In the genomic region with DNA sequence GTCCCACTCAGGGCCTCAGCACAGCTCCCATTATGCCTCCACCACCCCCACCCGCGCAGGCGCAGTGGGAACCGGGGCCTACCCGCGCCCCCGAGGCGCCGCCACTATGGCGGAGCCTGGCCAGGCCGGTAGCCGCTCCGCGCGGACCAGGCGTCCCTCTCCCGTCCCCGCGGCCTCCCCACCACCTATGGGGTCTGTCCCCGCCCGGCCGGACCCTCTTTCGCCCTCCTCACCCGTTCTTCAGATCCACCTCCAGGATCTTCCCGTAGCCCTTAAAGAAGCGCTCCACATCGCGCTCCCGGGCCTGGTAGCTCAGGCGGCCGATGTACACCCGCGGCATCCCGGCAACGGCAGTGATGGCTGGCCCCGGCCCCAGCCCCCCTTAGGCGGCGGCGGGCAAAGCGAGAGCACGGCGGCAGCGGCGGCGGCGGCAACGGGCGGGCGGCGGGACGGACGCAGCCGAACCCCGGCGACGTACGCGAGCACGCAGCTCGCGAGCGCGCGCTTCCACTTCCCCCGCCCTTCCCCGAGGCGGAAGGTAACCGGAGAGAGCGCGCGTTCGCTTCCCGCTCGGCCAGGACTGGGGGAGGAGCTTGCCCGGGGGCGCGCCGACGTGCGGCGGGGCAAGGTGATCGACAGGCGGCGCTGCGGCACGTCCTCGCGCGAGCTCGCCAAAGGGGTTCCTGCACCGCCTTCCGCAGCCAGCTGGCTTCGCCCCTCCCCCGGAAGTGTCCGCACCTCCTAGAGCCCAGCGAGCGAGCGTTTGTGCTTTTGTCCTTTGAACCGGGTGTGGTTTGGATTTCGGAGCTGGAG, we compare ENCODE assay signal across 1 cellular context.
TF ChIP-seq lines count a peak whose summit lies in the region.

A gene (minus strand): TSS at position 488 of the 813 bp plus-strand sequence. CDS start 148 bp downstream, at position 340.

TF ChIP-seq in K562, 482 proteins besides CTCF, POLR2A, EP300 and RAD21 (continued from another document and continues in another):
- TF ChIP-seq FOXJ2 (tag; IDR thresholded peaks at IDR 0.05) (peak; percentile 86), SETDB1 (IDR thresholded peaks at IDR 0.05; ENCODE audit: low read length) (peak; percentile 97), RAD51 (IDR thresholded peaks at IDR 0.05; ENCODE audit: borderline replicate concordance, low read depth) (peak; percentile 24; the same call in 1 of the 2 replicates), ZNF778 (CRISPR knock-in tag; IDR thresholded peaks at IDR 0.05) (no peak), ZNF41 (CRISPR knock-in tag; conservative IDR thresholded peaks at IDR 0.05) (no peak), RFX7 (CRISPR knock-in tag; IDR thresholded peaks at IDR 0.05) (no peak), PHB2 (IDR thresholded peaks at IDR 0.05; ENCODE audit: low read depth) (no peak), NONO (IDR thresholded peaks at IDR 0.05; ENCODE audit: low read depth in 2 of 2, low read length in 1 of 2) (peak; percentile 55 to 79), RFX5 (IDR thresholded peaks at IDR 0.05; ENCODE audit: low read depth, low read length) (no peak), SMAD4 (CRISPR knock-in tag; conservative IDR thresholded peaks at IDR 0.05) (peak; percentile 78), ATF7 (IDR thresholded peaks at IDR 0.05) (peak; percentile 92), ZC3H4 (CRISPR knock-in tag; IDR thresholded peaks at IDR 0.05; ENCODE audit: borderline replicate concordance) (0 out of 2 replicates have a peak, but pooled peaks have one; percentile 54), ZKSCAN3 (CRISPR knock-in tag; IDR thresholded peaks at IDR 0.05) (no peak), BCL6 (CRISPR knock-in tag; IDR thresholded peaks at IDR 0.05) (no peak), RCOR1 (IDR thresholded peaks at IDR 0.05; ENCODE audit: borderline replicate concordance in 1 of 2, low read depth in 2 of 2, low read length in 2 of 2) (peak in 1 of 2 experiments; percentile 89; a peak in 2 of 4 replicates), ZKSCAN8 (CRISPR knock-in tag; IDR thresholded peaks at IDR 0.05) (no peak), ZBTB17 (CRISPR knock-in tag; IDR thresholded peaks at IDR 0.05) (peak; percentile 61), ZNF143 (CRISPR knock-in tag; IDR thresholded peaks at IDR 0.05) (no peak), PURB (CRISPR knock-in tag; IDR thresholded peaks at IDR 0.05; ENCODE audit: low read depth) (no peak), ZNF551 (CRISPR knock-in tag; IDR thresholded peaks at IDR 0.05) (no peak), SMC3 (conservative IDR thresholded peaks at IDR 0.05; ENCODE audit: insufficient read depth, low read depth, low read length) (peak; percentile 38; the same call in 1 of the 2 replicates), KDM5B (IDR thresholded peaks at IDR 0.05; ENCODE audit: insufficient replicate concordance, low read depth, low read length) (peak; percentile 77), CBFB (CRISPR knock-in tag; IDR thresholded peaks at IDR 0.05) (no peak), BMI1 (IDR thresholded peaks at IDR 0.05; ENCODE audit: low read length) (no peak; the same call in 1 of the 2 replicates), TBL1XR1 (IDR thresholded peaks at IDR 0.05; ENCODE audit: low read length in 2 of 2) (peak in 1 of 2 experiments; percentile 68; a peak in 3 of 4 replicates), CTBP1 (IDR thresholded peaks at IDR 0.05; ENCODE audit: borderline replicate concordance) (peak; percentile 98), BRCA1 (IDR thresholded peaks at IDR 0.05) (no peak), BRCA1 (CRISPR knock-in tag; IDR thresholded peaks at IDR 0.05) (0 out of 2 replicates have a peak, but pooled peaks have one; percentile 40), CXXC5 (CRISPR knock-in tag; IDR thresholded peaks at IDR 0.05) (peak; percentile 98), EHMT2 (IDR thresholded peaks at IDR 0.05) (no peak), ZNF174 (CRISPR knock-in tag; IDR thresholded peaks at IDR 0.05) (no peak), HIVEP1 (CRISPR knock-in tag; IDR thresholded peaks at IDR 0.05) (no peak; the same call in 1 of the 2 replicates), NR1H2 (CRISPR knock-in tag; IDR thresholded peaks at IDR 0.05) (peak; percentile 93), SRSF3 (IDR thresholded peaks at IDR 0.05; ENCODE audit: insufficient read depth, low read length) (peak; percentile 91; the same call in 1 of the 2 replicates), MAZ (CRISPR knock-in tag; conservative IDR thresholded peaks at IDR 0.05 in 1 of 2, IDR thresholded peaks at IDR 0.05 in 1 of 2) (peak; percentile 91 to 97), SLC30A9 (CRISPR knock-in tag; IDR thresholded peaks at IDR 0.05) (no peak; the same call in 1 of the 2 replicates), THRAP3 (IDR thresholded peaks at IDR 0.05; ENCODE audit: borderline replicate concordance) (no peak), KAT2B (IDR thresholded peaks at IDR 0.05; ENCODE audit: low read depth, low read length) (no peak)
- TF ChIP-seq, protein P1, sequence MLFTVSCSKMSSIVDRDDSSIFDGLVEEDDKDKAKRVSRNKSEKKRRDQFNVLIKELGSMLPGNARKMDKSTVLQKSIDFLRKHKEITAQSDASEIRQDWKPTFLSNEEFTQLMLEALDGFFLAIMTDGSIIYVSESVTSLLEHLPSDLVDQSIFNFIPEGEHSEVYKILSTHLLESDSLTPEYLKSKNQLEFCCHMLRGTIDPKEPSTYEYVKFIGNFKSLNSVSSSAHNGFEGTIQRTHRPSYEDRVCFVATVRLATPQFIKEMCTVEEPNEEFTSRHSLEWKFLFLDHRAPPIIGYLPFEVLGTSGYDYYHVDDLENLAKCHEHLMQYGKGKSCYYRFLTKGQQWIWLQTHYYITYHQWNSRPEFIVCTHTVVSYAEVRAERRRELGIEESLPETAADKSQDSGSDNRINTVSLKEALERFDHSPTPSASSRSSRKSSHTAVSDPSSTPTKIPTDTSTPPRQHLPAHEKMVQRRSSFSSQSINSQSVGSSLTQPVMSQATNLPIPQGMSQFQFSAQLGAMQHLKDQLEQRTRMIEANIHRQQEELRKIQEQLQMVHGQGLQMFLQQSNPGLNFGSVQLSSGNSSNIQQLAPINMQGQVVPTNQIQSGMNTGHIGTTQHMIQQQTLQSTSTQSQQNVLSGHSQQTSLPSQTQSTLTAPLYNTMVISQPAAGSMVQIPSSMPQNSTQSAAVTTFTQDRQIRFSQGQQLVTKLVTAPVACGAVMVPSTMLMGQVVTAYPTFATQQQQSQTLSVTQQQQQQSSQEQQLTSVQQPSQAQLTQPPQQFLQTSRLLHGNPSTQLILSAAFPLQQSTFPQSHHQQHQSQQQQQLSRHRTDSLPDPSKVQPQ (CRISPR knock-in tag; IDR thresholded peaks at IDR 0.05; ENCODE audit: borderline replicate concordance): no peak
- TF ChIP-seq, protein P2, sequence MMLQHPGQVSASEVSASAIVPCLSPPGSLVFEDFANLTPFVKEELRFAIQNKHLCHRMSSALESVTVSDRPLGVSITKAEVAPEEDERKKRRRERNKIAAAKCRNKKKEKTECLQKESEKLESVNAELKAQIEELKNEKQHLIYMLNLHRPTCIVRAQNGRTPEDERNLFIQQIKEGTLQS (IDR thresholded peaks at IDR 0.05): no peak
- TF ChIP-seq, protein P2 (CRISPR knock-in tag; conservative IDR thresholded peaks at IDR 0.05): peak; percentile 32; the same call in 1 of the 2 replicates
- TF ChIP-seq, protein P3, sequence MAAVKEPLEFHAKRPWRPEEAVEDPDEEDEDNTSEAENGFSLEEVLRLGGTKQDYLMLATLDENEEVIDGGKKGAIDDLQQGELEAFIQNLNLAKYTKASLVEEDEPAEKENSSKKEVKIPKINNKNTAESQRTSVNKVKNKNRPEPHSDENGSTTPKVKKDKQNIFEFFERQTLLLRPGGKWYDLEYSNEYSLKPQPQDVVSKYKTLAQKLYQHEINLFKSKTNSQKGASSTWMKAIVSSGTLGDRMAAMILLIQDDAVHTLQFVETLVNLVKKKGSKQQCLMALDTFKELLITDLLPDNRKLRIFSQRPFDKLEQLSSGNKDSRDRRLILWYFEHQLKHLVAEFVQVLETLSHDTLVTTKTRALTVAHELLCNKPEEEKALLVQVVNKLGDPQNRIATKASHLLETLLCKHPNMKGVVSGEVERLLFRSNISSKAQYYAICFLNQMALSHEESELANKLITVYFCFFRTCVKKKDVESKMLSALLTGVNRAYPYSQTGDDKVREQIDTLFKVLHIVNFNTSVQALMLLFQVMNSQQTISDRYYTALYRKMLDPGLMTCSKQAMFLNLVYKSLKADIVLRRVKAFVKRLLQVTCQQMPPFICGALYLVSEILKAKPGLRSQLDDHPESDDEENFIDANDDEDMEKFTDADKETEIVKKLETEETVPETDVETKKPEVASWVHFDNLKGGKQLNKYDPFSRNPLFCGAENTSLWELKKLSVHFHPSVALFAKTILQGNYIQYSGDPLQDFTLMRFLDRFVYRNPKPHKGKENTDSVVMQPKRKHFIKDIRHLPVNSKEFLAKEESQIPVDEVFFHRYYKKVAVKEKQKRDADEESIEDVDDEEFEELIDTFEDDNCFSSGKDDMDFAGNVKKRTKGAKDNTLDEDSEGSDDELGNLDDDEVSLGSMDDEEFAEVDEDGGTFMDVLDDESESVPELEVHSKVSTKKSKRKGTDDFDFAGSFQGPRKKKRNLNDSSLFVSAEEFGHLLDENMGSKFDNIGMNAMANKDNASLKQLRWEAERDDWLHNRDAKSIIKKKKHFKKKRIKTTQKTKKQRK (IDR thresholded peaks at IDR 0.05; ENCODE audit: borderline replicate concordance, low read depth, low read length): no peak
- TF ChIP-seq, protein P4, sequence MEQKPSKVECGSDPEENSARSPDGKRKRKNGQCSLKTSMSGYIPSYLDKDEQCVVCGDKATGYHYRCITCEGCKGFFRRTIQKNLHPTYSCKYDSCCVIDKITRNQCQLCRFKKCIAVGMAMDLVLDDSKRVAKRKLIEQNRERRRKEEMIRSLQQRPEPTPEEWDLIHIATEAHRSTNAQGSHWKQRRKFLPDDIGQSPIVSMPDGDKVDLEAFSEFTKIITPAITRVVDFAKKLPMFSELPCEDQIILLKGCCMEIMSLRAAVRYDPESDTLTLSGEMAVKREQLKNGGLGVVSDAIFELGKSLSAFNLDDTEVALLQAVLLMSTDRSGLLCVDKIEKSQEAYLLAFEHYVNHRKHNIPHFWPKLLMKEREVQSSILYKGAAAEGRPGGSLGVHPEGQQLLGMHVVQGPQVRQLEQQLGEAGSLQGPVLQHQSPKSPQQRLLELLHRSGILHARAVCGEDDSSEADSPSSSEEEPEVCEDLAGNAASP (IDR thresholded peaks at IDR 0.05): no peak
- TF ChIP-seq, protein P5, sequence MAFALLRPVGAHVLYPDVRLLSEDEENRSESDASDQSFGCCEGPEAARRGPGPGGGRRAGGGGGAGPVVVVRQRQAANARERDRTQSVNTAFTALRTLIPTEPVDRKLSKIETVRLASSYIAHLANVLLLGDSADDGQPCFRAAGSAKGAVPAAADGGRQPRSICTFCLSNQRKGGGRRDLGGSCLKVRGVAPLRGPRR (CRISPR knock-in tag; IDR thresholded peaks at IDR 0.05): no peak
- TF ChIP-seq, protein P6, sequence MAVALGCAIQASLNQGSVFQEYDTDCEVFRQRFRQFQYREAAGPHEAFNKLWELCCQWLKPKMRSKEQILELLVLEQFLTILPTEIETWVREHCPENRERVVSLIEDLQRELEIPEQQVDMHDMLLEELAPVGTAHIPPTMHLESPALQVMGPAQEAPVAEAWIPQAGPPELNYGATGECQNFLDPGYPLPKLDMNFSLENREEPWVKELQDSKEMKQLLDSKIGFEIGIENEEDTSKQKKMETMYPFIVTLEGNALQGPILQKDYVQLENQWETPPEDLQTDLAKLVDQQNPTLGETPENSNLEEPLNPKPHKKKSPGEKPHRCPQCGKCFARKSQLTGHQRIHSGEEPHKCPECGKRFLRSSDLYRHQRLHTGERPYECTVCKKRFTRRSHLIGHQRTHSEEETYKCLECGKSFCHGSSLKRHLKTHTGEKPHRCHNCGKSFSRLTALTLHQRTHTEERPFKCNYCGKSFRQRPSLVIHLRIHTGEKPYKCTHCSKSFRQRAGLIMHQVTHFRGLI (CRISPR knock-in tag; IDR thresholded peaks at IDR 0.05): no peak
